1 cellular context compared by ENCODE assay signal in genomic region chr15:29623240-29623639, GRCh38.
TF ChIP-seq lines count a peak whose summit lies in the region.

No MANE protein-coding gene starts in this region.

TF ChIP-seq in A549, 52 proteins besides CTCF, POLR2A, EP300 and RAD21 (continued from another document):
- TF ChIP-seq MAX (IDR thresholded peaks at IDR 0.05) (no peak), CHD2 (IDR thresholded peaks at IDR 0.05; ENCODE audit: low read length, partially characterized antibody) (no peak), ZNF302 (CRISPR knock-in tag; IDR thresholded peaks at IDR 0.05) (no peak), NFE2L2 (conservative IDR thresholded peaks at IDR 0.05; ENCODE audit: low read length) (no peak), POLR2AphosphoS2 (conservative IDR thresholded peaks at IDR 0.05; ENCODE audit: low read length) (no peak)
